ENCODE assay signal across 31 cellular contexts in genomic region chr20:46523108-46523507, GRCh38. TPM values are rescaled to one million over a fixed set of nuclear protein-coding genes. Genes with fewer than 3 reads are reported as not detected.
"Had no signal": no experiment of that assay in that cellular context is flagged by ENCODE, and none has a peak within 500 bp of the region (broad histone marks: within the 10 kb centered on the region; RNA-seq: fewer than 3 reads in every experiment).

No MANE protein-coding gene starts in this region.

- H3K36me3 Mint-ChIP-seq: naive B cell; natural killer cell; stimulated activated memory B cell treated with anti-CD40 and anti-IgM and Interleukin-4, amounts not matched to agents 10 μg/mL and 1 μg/mL and 100 μg/mL, for 72 hours had no signal

- H3K9me3 Mint-ChIP-seq: natural killer cell; nephron progenitor cell; stimulated activated memory B cell treated with anti-CD40 and anti-IgM and Interleukin-4, amounts not matched to agents 10 μg/mL and 1 μg/mL and 100 μg/mL, for 72 hours; stimulated activated naive CD8-positive, alpha-beta T cell treated with anti-CD3 and anti-CD28 coated beads, Interleukin-15, amount 100 ng/mL, for 72 hours had no signal

- H3K27me3 ChIP-seq: ovary, upper lobe of left lung, vagina had no signal

- DNase-seq: heart left ventricle; islet precursor cell; lower lobe of right lung; mammary epithelial cell; mesenchymal stem cell; naive B cell; natural killer cell; nephron progenitor cell; ovary; right cardiac atrium; sigmoid colon; stimulated activated CD4-positive, alpha-beta T cell treated with anti-CD3 and anti-CD28 coated beads, Interleukin-1b, Interleukin-23, amount 100 ng/mL, for 48 hours; stimulated activated CD4-positive, alpha-beta T cell treated with anti-CD3 and anti-CD28 coated beads, Interleukin-2, amount 100 ng/mL, for 48 hours; stimulated activated CD4-positive, alpha-beta T cell treated with anti-CD3 and anti-CD28 coated beads, Interleukin-4, amount 100 ng/mL, for 4 hours; stimulated activated CD8-positive, alpha-beta memory T cell treated with anti-CD3 and anti-CD28 coated beads, Interleukin-4, amount 100 ng/mL, for 48 hours; stimulated activated naive CD4-positive, alpha-beta T cell treated with Interleukin-2 at 50 U/mL for 16 hours; stimulated activated naive CD8-positive, alpha-beta T cell treated with anti-CD3 and anti-CD28 coated beads, Interleukin-15, amount 100 ng/mL, for 72 hours; substantia nigra; upper lobe of left lung had no signal

- H3K4me3 Mint-ChIP-seq: naive B cell; natural killer cell; nephron progenitor cell; stimulated activated memory B cell treated with anti-CD40 and anti-IgM and Interleukin-4, amounts not matched to agents 10 μg/mL and 1 μg/mL and 100 μg/mL, for 72 hours; stimulated activated naive CD8-positive, alpha-beta T cell treated with anti-CD3 and anti-CD28 coated beads, Interleukin-15, amount 100 ng/mL, for 72 hours had no signal

- H3K27ac ChIP-seq: heart left ventricle, lower lobe of right lung, ovary, sigmoid colon, tibial nerve, upper lobe of left lung, vagina had no signal

- ATAC-seq: heart left ventricle; left lobe of liver; lower lobe of right lung; natural killer cell; right cardiac atrium; stimulated activated memory B cell treated with anti-CD40 and anti-IgM and Interleukin-4, amounts not matched to agents 10 μg/mL and 1 μg/mL and 100 μg/mL, for 72 hours; stimulated activated naive CD8-positive, alpha-beta T cell treated with anti-CD3 and anti-CD28 coated beads, Interleukin-15, amount 100 ng/mL, for 72 hours had no signal

- H3K4me3 ChIP-seq: heart left ventricle, lower lobe of right lung, ovary, sigmoid colon, smooth muscle cell, tibial nerve, upper lobe of left lung, vagina had no signal

- H3K4me1 ChIP-seq: heart left ventricle, lower lobe of right lung, sigmoid colon, tibial nerve, upper lobe of left lung, vagina had no signal

- H3K9me3 ChIP-seq: heart left ventricle, lower lobe of right lung, ovary, sigmoid colon, upper lobe of left lung, vagina had no signal

- H3K4me1 Mint-ChIP-seq: naive B cell; natural killer cell; nephron progenitor cell; stimulated activated memory B cell treated with anti-CD40 and anti-IgM and Interleukin-4, amounts not matched to agents 10 μg/mL and 1 μg/mL and 100 μg/mL, for 72 hours; stimulated activated naive CD8-positive, alpha-beta T cell treated with anti-CD3 and anti-CD28 coated beads, Interleukin-15, amount 100 ng/mL, for 72 hours had no signal

- H3K27ac Mint-ChIP-seq: naive B cell; natural killer cell; nephron progenitor cell; progenitor cell of endocrine pancreas; stimulated activated memory B cell treated with anti-CD40 and anti-IgM and Interleukin-4, amounts not matched to agents 10 μg/mL and 1 μg/mL and 100 μg/mL, for 72 hours; stimulated activated naive CD8-positive, alpha-beta T cell treated with anti-CD3 and anti-CD28 coated beads, Interleukin-15, amount 100 ng/mL, for 72 hours had no signal

- H3K36me3 ChIP-seq: heart left ventricle, lower lobe of right lung, ovary, sigmoid colon, tibial nerve, upper lobe of left lung, vagina had no signal

RNA-seq across cellular contexts. Expression of gene OCSTAMP, which starts 27.3 kb away (rescaled TPM):
- total RNA-seq: heart left ventricle, kidney epithelial cell, left lobe of liver, liver, lower lobe of right lung, mammary epithelial cell, natural killer cell, ovary, progenitor cell of endocrine pancreas, pulmonary artery endothelial cell, renal cortical epithelial cell, right cardiac atrium, sigmoid colon, smooth muscle cell, temporal lobe, tibial nerve, upper lobe of left lung, urinary bladder, vagina had no signal
- polyA plus RNA-seq: heart left ventricle, liver, mammary epithelial cell, right cardiac atrium, sigmoid colon, smooth muscle cell, urinary bladder had no signal
